In the genomic region with DNA sequence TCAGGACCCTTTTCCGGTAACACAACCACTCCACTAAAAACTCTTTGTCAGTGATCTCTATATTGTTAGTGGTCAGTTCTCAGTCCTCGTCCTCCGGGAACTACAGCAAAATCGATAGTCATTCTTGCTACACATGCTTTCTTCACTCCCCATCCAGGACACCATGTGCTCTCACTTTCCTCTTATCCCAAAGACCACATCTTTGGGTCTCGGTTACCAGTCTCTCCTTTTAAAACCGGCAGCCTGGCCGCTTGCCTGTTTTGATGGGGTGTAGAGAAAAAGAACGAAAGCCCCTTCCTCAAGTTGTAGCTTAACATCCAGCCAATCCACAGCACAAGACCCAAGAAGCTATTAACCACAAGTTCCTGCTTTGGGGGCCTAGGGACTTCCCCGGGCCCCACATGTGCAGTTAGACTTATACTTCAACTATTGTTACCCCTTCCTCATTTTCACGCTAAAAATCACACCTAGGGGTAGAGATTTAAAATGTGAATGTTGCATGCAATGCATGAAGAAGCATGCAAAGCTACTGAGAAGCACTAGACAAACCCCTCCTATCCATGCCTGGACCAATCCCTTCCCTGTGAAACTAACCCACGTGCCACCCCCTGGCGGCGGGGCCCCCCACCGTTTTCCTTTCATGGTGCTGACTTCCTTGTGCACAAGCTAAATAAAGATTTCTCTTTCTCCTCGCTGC, we compare ENCODE assay signal across 8 cellular contexts.
DNase-seq lines count a peak whose midpoint lies in the region; ATAC-seq and TF ChIP-seq lines count a peak whose summit lies in the region.

No MANE protein-coding gene starts in this region.

- no peak for ATAC-seq in GM21786 (IDR thresholded peaks at IDR 0.05; ENCODE audit: unreplicated experiment)
- no peak for ATAC-seq in HG02973 (IDR thresholded peaks at IDR 0.05; ENCODE audit: unreplicated experiment)

- H3K27ac Mint-ChIP-seq in nephron = peak overlapping the region; percentile 77 to 93 (median 86)

- H3K9me3 Mint-ChIP-seq in nephron = peaks cover 41% of the 10 kb centered on the region

- H3K36me3 Mint-ChIP-seq in nephron (ENCODE audit: low read depth) = peaks cover 6% of the 10 kb centered on the region

- DNase-seq in CD1c-positive myeloid dendritic cell (ENCODE audit: extremely low spot score) = peak; percentile 66
- peak; percentile 91 for DNase-seq in NB4 (ENCODE audit: low read depth)
- peak; percentile 51 for DNase-seq in activated gamma-delta T cell treated with anti-CD3 and anti-CD28 coated beads, Interleukin-2, amount 50 U/mL, for 16 hours (ENCODE audit: low read depth)
- DNase-seq in NCI-H2081 treated with DMSO at 0.1 percent for 48 hours (lab: John Stamatoyannopoulos, UW) = no peak
- no peak for DNase-seq in COR-L47 (lab: John Stamatoyannopoulos, UW)

- H3K4me1 Mint-ChIP-seq in nephron = peaks cover 21% of the 10 kb centered on the region

- peak; percentile 21 for TF ChIP-seq CTCF in NB4 (IDR thresholded peaks at IDR 0.05; ENCODE audit: low read depth, low read length)
- TF ChIP-seq CTCF in nephron (IDR thresholded peaks at IDR 0.05; ENCODE audit: unreplicated experiment in 3 of 3) = no peak

- peaks cover 4% of the 10 kb centered on the region for H3K27me3 Mint-ChIP-seq in nephron (ENCODE audit: low read depth)

- peak overlapping the region; percentile 81 to 92 (median 85) for H3K4me3 Mint-ChIP-seq in nephron

- peak; percentile 37 for TF ChIP-seq POLR2A in NB4 (IDR thresholded peaks at IDR 0.05; ENCODE audit: extremely low read depth, insufficient read length)

- peak overlapping the region; percentile 81 for H3K4me3 ChIP-seq in NB4 (ENCODE audit: low read depth, low read length)

Comparison
In these comparisons a context has a peak if more than half of its experiments do, and no peak if none do; other contexts are left out.
1. DNase-seq: peak in CD1c-positive myeloid dendritic cell (single experiment), NB4 (single experiment) and activated gamma-delta T cell treated with anti-CD3 and anti-CD28 coated beads, Interleukin-2, amount 50 U/mL, for 16 hours (single experiment); none in NCI-H2081 treated with DMSO at 0.1 percent for 48 hours (single experiment) and COR-L47 (single experiment).